23 cellular contexts compared by ENCODE assay signal in genomic region chr9:138101444-138102234, GRCh38.
DNase-seq lines count a peak whose midpoint lies in the region; ATAC-seq and TF ChIP-seq lines count a peak whose summit lies in the region.
"Had no signal": no experiment of that assay in that cellular context is flagged by ENCODE, and none has a peak within 500 bp of the region (broad histone marks: within the 10 kb centered on the region; RNA-seq: fewer than 3 reads in every experiment).

No MANE protein-coding gene starts in this region.

- H4K91ac ChIP-seq in H9 (ENCODE audit: insufficient read length, low read depth, low read length) = no peak overlapping the region

- no peak overlapping the region for H2AK5ac ChIP-seq in H9 (ENCODE audit: insufficient read length, low read length)

- H3K27me3 Mint-ChIP-seq in H9 (ENCODE audit: low read depth) = no peaks in the 10 kb centered on the region
- H3K27me3 Mint-ChIP-seq: stimulated activated naive CD8-positive, alpha-beta T cell treated with anti-CD3 and anti-CD28 coated beads, Interleukin-15, Interleukin-2, amounts not matched to agents 100 ng/mL and 50 ng/mL, for 24 hours had no signal

- H3K4ac ChIP-seq in H9 (ENCODE audit: low read depth, low read length) = no peak overlapping the region

- H2BK15ac ChIP-seq in H9 (ENCODE audit: low read depth, low read length) = no peak overlapping the region

- H2BK12ac ChIP-seq in H9 (ENCODE audit: insufficient read length, low read depth, low read length) = no peak overlapping the region

- H3K9ac ChIP-seq in H9 (ENCODE audit: extremely low read depth, insufficient read length, low read length) = no peak overlapping the region

- CTCF ChIA-PET in RWPE1 (lab: Yijun Ruan, JAX) (no interaction called here), GM10248 (lab: Yijun Ruan, JAX) (interaction anchor here (1.4 kb wide), 1 partner anchor 430 kb away, joined by 4 read pairs; no protein-coding TSS in a partner anchor)

- no peak overlapping the region for H3T11ph ChIP-seq in H9 (ENCODE audit: low read length)

- POLR2A ChIA-PET in RWPE1 (lab: Yijun Ruan, JAX; ENCODE audit: low non-redundant PET) = no interaction called here
- POLR2A ChIA-PET in GM10248 (lab: Yijun Ruan, JAX) = no interaction called here

- no peak overlapping the region for H3K18ac ChIP-seq in H9 (ENCODE audit: insufficient read length, low read depth, low read length)

- no peaks in the 10 kb centered on the region for H3K79me1 ChIP-seq in H9 (ENCODE audit: insufficient read depth, low read depth, low read length, poor library complexity, severe bottlenecking)

- H3K23me2 ChIP-seq in H9 (ENCODE audit: insufficient read length, low read depth, low read length, poor library complexity, severe bottlenecking) = no peaks in the 10 kb centered on the region

- no peak overlapping the region for H3K4me2 ChIP-seq in H9 (ENCODE audit: insufficient read depth, insufficient read length, low read length)
- H3K4me2 ChIP-seq in osteoblast (ENCODE audit: insufficient read depth, low read length) = no peak overlapping the region

- H3K36me3 ChIP-seq in osteoblast (ENCODE audit: insufficient read depth, low read length) = no peaks in the 10 kb centered on the region
- H3K36me3 ChIP-seq: breast epithelium, heart left ventricle, MG63, neutrophil, SJCRH30, tibial artery had no signal

- H3K27ac ChIP-seq in H9 (ENCODE audit: insufficient read length, low read depth, low read length) = no peak overlapping the region
- no peak overlapping the region for H3K27ac ChIP-seq in osteoblast (ENCODE audit: low read depth, low read length)
- no peak overlapping the region for H3K27ac ChIP-seq in RWPE1
- H3K27ac ChIP-seq: breast epithelium, heart left ventricle, neutrophil, SJCRH30, tibial artery had no signal

- no peak overlapping the region for H4K5ac ChIP-seq in H9 (ENCODE audit: insufficient read length, low read depth, low read length)

- peaks cover 0 to 11% of the 10 kb centered on the region in 2 experiments; a peak in 2 of 5 replicates for H3K9me3 Mint-ChIP-seq in H9
- H3K9me3 Mint-ChIP-seq: activated naive CD4-positive, alpha-beta T cell treated with anti-CD3 and anti-CD28 coated beads for 36 hours; effector memory CD8-positive, alpha-beta T cell; stimulated activated naive CD8-positive, alpha-beta T cell treated with anti-CD3 and anti-CD28 coated beads, Interleukin-15, Interleukin-2, amounts not matched to agents 100 ng/mL and 50 ng/mL, for 24 hours; T-cell had no signal

- TF ChIP-seq CTCF in H9 (conservative IDR thresholded peaks at IDR 0.05) (no peak), osteoblast (IDR thresholded peaks at IDR 0.05; ENCODE audit: extremely low read depth, low read depth, low read length) (no peak), RWPE1 (conservative IDR thresholded peaks at IDR 0.05; ENCODE audit: low read depth) (no peak), GM10248 (IDR thresholded peaks at IDR 0.05; ENCODE audit: control extremely low read depth, extremely low read depth, low read depth, missing control alignments) (no peak)

- H2BK20ac ChIP-seq in H9 (ENCODE audit: low read depth, low read length, poor library complexity, severe bottlenecking) = no peak overlapping the region

- ATAC-seq in HG03097 (IDR thresholded peaks at IDR 0.05; ENCODE audit: low FRiP score, unreplicated experiment) = no peak
- ATAC-seq: effector memory CD8-positive, alpha-beta T cell; HCT116; T-cell had no signal

- H3K27me3 ChIP-seq in H9 (ENCODE audit: insufficient read depth, low read length) (no peaks in the 10 kb centered on the region), osteoblast (ENCODE audit: insufficient read depth, low read length) (no peaks in the 10 kb centered on the region)
- H3K27me3 ChIP-seq: breast epithelium, MG63, neutrophil, SJCRH30 had no signal

- H3K4me3 ChIP-seq in osteoblast (ENCODE audit: insufficient read depth, low read length) = no peak overlapping the region
- H3K4me3 ChIP-seq: breast epithelium, heart left ventricle, K562, MG63, SJCRH30, tibial artery had no signal

- H3K4me1 Mint-ChIP-seq in H9 = peaks cover 5 to 6% of the 10 kb centered on the region in 2 experiments; a peak in 3 of 4 replicates
- H3K4me1 Mint-ChIP-seq: T-cell had no signal

- no peak overlapping the region for H3K23ac ChIP-seq in H9 (ENCODE audit: insufficient read length, low read depth, low read length)

- DNase-seq in D341Med (ENCODE audit: low spot score) = peak; percentile 26
- peak; percentile 20 for DNase-seq in H9
- peak; percentile 44 for DNase-seq in ecto neural progenitor cell (ENCODE audit: low spot score)
- peak; percentile 43 for DNase-seq in osteoblast (ENCODE audit: insufficient read length, low spot score, missing footprints)
- no peak for DNase-seq in T1000 (lab: John Stamatoyannopoulos, UW)
- no peak for DNase-seq in RWPE1 (ENCODE audit: low spot score)
- DNase-seq in GM10248 (ENCODE audit: extremely low spot score) = no peak
- DNase-seq: activated CD4-positive, alpha-beta T cell treated with anti-CD3 and anti-CD28 coated beads, Interleukin-2, amount 50 U/mL, for 48 hours; effector memory CD8-positive, alpha-beta T cell; foreskin fibroblast; MG63; NCI-H226; tibial artery had no signal

- H3K4me3 Mint-ChIP-seq in H9 = no peak overlapping the region
- H3K4me3 Mint-ChIP-seq: activated naive CD4-positive, alpha-beta T cell treated with anti-CD3 and anti-CD28 coated beads for 36 hours; effector memory CD8-positive, alpha-beta T cell; stimulated activated naive CD8-positive, alpha-beta T cell treated with anti-CD3 and anti-CD28 coated beads, Interleukin-15, Interleukin-2, amounts not matched to agents 100 ng/mL and 50 ng/mL, for 24 hours; T-cell had no signal

- H3K79me2 ChIP-seq in H9 (ENCODE audit: insufficient read depth, low read length) = no peaks in the 10 kb centered on the region
- H3K79me2 ChIP-seq in osteoblast (ENCODE audit: insufficient read depth, low read length) = no peaks in the 10 kb centered on the region

- peaks cover 3 to 11% (median 7%) of the 10 kb centered on the region in 3 experiments; a peak in 6 of 7 replicates for H3K36me3 Mint-ChIP-seq in H9 (ENCODE audit: insufficient read depth in 1 of 3, low read depth in 3 of 3)
- H3K36me3 Mint-ChIP-seq: T-cell had no signal

- H4K8ac ChIP-seq in H9 (replicated peaks; ENCODE audit: insufficient read length, low read depth, low read length) = no peak overlapping the region

- H3K56ac ChIP-seq in H9 (ENCODE audit: insufficient read length, low read depth, low read length) = no peak overlapping the region

- no peaks in the 10 kb centered on the region for H4K20me1 ChIP-seq in H9 (ENCODE audit: control insufficient read depth, insufficient read depth, insufficient read length)
- no peaks in the 10 kb centered on the region for H4K20me1 ChIP-seq in osteoblast (ENCODE audit: insufficient read depth, low read length)

- H2BK120ac ChIP-seq in H9 (ENCODE audit: low read depth, low read length, poor library complexity, severe bottlenecking) = no peak overlapping the region

- H3K14ac ChIP-seq in H9 (ENCODE audit: insufficient read depth, low read length) = no peak overlapping the region

- H3K4me1 ChIP-seq in H9 (ENCODE audit: insufficient read depth, low read length) (no peaks in the 10 kb centered on the region), osteoblast (ENCODE audit: insufficient read depth, low read length) (no peaks in the 10 kb centered on the region)
- H3K4me1 ChIP-seq: breast epithelium, SJCRH30, tibial artery had no signal

- H3K9me3 ChIP-seq in H9 (ENCODE audit: control insufficient read depth, low read depth, low read length) (no peaks in the 10 kb centered on the region), osteoblast (ENCODE audit: low read depth, low read length) (no peaks in the 10 kb centered on the region)
- H3K9me3 ChIP-seq: breast epithelium, heart left ventricle, MG63, neutrophil, SJCRH30, tibial artery had no signal

- WGBS in H9 (ENCODE audit: extremely low coverage, insufficient read length, low lambda C conversion rate) = no CpG with 5 or more reads among the region's 16 CpGs

- H2BK5ac ChIP-seq in H9 (ENCODE audit: insufficient read length, low read length) = no peak overlapping the region

- no peak overlapping the region for H3K27ac Mint-ChIP-seq in H9
- H3K27ac Mint-ChIP-seq: activated naive CD4-positive, alpha-beta T cell treated with anti-CD3 and anti-CD28 coated beads for 36 hours; effector memory CD8-positive, alpha-beta T cell; stimulated activated naive CD8-positive, alpha-beta T cell treated with anti-CD3 and anti-CD28 coated beads, Interleukin-15, Interleukin-2, amounts not matched to agents 100 ng/mL and 50 ng/mL, for 24 hours; T-cell had no signal

- no peak overlapping the region for H2AFZ ChIP-seq in H9 (ENCODE audit: low read length)
- H2AFZ ChIP-seq in osteoblast (ENCODE audit: low read length) = no peak overlapping the region

Comparison
In these comparisons a context has a peak if more than half of its experiments do, and no peak if none do; other contexts are left out.
1. DNase-seq: peak in D341Med (single experiment), H9 (single experiment), ecto neural progenitor cell (single experiment) and osteoblast (single experiment); none in T1000 (single experiment), RWPE1 (single experiment) and GM10248 (single experiment).